In genomic region chr20:51598581-51598980, GRCh38 we compare ENCODE assay signal across 1 cellular context.
TF ChIP-seq lines count a peak whose summit lies in the region.

No MANE protein-coding gene starts in this region.

TF ChIP-seq in H1, 55 proteins besides CTCF, POLR2A, EP300 and RAD21:
- TF ChIP-seq ATF3 (IDR thresholded peaks at IDR 0.05; ENCODE audit: insufficient read depth, low read depth, low read length) (no peak), GABPA (IDR thresholded peaks at IDR 0.05; ENCODE audit: borderline replicate concordance, insufficient read depth, low read length) (no peak), RFX5 (IDR thresholded peaks at IDR 0.05; ENCODE audit: borderline replicate concordance, low read depth, low read length) (no peak), JUND (IDR thresholded peaks at IDR 0.05; ENCODE audit: low read length) (no peak), RBBP5 (IDR thresholded peaks at IDR 0.05; ENCODE audit: borderline replicate concordance, low read depth, low read length) (no peak), E2F6 (IDR thresholded peaks at IDR 0.05) (no peak), FOSL1 (IDR thresholded peaks at IDR 0.05; ENCODE audit: insufficient read depth, low read depth, low read length) (no peak), YY1 (IDR thresholded peaks at IDR 0.05; ENCODE audit: low read depth, low read length) (no peak), CEBPB (IDR thresholded peaks at IDR 0.05; ENCODE audit: low read depth, low read length) (no peak), BRCA1 (IDR thresholded peaks at IDR 0.05; ENCODE audit: low read depth, low read length) (no peak), CTBP2 (IDR thresholded peaks at IDR 0.05; ENCODE audit: borderline replicate concordance, insufficient read depth, insufficient read length, low read length) (no peak), SP2 (IDR thresholded peaks at IDR 0.05; ENCODE audit: low read length) (no peak), TBP (IDR thresholded peaks at IDR 0.05; ENCODE audit: low read depth, low read length) (no peak), ZNF274 (IDR thresholded peaks at IDR 0.05; ENCODE audit: borderline replicate concordance, extremely low read depth, low read length) (no peak), TEAD4 (IDR thresholded peaks at IDR 0.05; ENCODE audit: low read depth, low read length) (no peak), CHD2 (IDR thresholded peaks at IDR 0.05; ENCODE audit: low read length) (no peak)
TF ChIP-seq in H1: peak in this region for 0.
